ENCODE assay signal across 14 cellular contexts in the genomic region with DNA sequence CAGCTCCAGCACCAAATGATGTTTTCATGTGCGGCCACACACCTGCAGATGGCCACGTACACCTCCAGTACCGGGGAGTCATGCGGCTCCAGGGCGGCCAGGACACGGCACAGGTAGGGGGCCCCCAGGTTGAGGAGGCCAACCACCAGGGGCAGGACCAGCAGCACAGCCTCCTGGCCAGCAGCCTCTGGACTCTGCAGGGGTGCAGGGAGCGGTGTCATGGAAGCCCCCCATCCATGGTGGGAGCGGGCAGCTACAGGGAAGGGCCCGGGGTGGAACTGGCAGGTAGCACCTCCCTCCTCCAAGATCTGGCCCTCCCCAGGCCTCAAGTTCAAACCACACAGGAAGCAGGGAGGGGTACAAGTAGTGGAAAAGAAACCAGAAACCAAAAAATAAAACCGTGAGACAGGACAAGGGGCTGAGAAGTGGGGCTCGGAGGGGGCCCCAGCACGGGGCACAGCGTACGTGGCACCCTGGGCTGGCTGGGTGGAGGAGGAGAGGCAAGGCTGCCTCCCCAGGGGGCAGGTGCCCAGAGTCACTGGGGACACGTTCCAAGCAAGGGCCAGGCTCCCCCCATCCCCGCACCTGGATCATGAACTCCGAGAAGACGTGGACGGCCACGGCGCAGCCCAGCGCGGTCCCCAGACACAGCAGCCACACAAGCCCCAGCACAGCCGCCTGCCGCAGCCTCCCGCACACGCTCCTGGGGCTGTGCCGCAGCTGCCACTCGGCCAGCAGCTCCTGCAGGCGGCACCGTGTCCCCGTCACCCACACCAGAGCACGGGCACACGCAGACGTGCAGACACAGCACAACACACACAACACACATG. TPM values are rescaled to one million over a fixed set of nuclear protein-coding genes. Genes with fewer than 3 reads are reported as not detected.
DNase-seq lines count a peak whose midpoint lies in the region; ATAC-seq and TF ChIP-seq lines count a peak whose summit lies in the region.
"Had no signal": no experiment of that assay in that cellular context is flagged by ENCODE, and none has a peak within 500 bp of the region (broad histone marks: within the 10 kb centered on the region; RNA-seq: fewer than 3 reads in every experiment).

No MANE protein-coding gene starts in this region.

- peak overlapping the region; percentile 81 for H3K4me3 Mint-ChIP-seq in activated naive CD8-positive, alpha-beta T cell treated with anti-CD3 and anti-CD28 coated beads for 36 hours

- H3K4me3 ChIP-seq in OCI-LY3 (ENCODE audit: low read length) (no peak overlapping the region), spleen (peak overlapping the region in 7 of 8 donors; percentile 5 to 53 (median 26))
- H3K4me3 ChIP-seq: thyroid gland had no signal

- H3K36me3 Mint-ChIP-seq in activated naive CD8-positive, alpha-beta T cell treated with anti-CD3 and anti-CD28 coated beads for 36 hours = peaks cover 51% of the 10 kb centered on the region

- peak overlapping the region; percentile 93 for H3K27ac Mint-ChIP-seq in activated naive CD8-positive, alpha-beta T cell treated with anti-CD3 and anti-CD28 coated beads for 36 hours

- no peak for TF ChIP-seq CTCF in OCI-LY3 (IDR thresholded peaks at IDR 0.05; ENCODE audit: low read depth, low read length)
- no peak for TF ChIP-seq CTCF in spleen (IDR thresholded peaks at IDR 0.05 in 8 of 11, conservative IDR thresholded peaks at IDR 0.05 in 3 of 11)

- WGBS in spleen, 5 donors = 19 to 44% (median 38%) methylated on average over 10 to 35 of the region's 35 CpGs

- H3K4me1 ChIP-seq in OCI-LY3 (ENCODE audit: low read length) = peaks cover 37% of the 10 kb centered on the region
- peaks cover 47 to 100% (median 79%) of the 10 kb centered on the region in 6 donors for H3K4me1 ChIP-seq in spleen

- H3K27ac ChIP-seq in OCI-LY3 (ENCODE audit: low read length) (no peak overlapping the region), spleen (peak overlapping the region; percentile 45 to 97 (median 86))
- H3K27ac ChIP-seq: 22Rv1, thyroid gland had no signal

- H3K27me3 Mint-ChIP-seq in activated naive CD8-positive, alpha-beta T cell treated with anti-CD3 and anti-CD28 coated beads for 36 hours = no peaks in the 10 kb centered on the region

- no peak overlapping the region for H3K9ac ChIP-seq in OCI-LY3 (ENCODE audit: low read length)

- peak overlapping the region; percentile 12 for H3K4me2 ChIP-seq in OCI-LY3 (ENCODE audit: low read length)

- peaks cover 8% of the 10 kb centered on the region for H3K79me2 ChIP-seq in OCI-LY3 (ENCODE audit: low read length)

- peaks cover 15% of the 10 kb centered on the region for H4K20me1 ChIP-seq in OCI-LY3 (ENCODE audit: insufficient read depth, low read length)

- H3K9me3 Mint-ChIP-seq in activated naive CD8-positive, alpha-beta T cell treated with anti-CD3 and anti-CD28 coated beads for 36 hours = no peaks in the 10 kb centered on the region

- intact Hi-C loops in spleen (cut with DNase I; ENCODE audit: low total_unique reads) = no loop called here

- peak; percentile 51 to 60 for ATAC-seq in activated CD4-positive, CD25-positive, alpha-beta regulatory T cell treated with anti-CD3 and anti-CD28 coated beads, Interleukin-2, amount 50 U/mL, for 24 hours
- no peak for ATAC-seq in HG03442 (IDR thresholded peaks at IDR 0.05; ENCODE audit: unreplicated experiment)

- H3K36me3 ChIP-seq in OCI-LY3 (replicated peaks; ENCODE audit: low read depth, low read length) (peaks cover 58% of the 10 kb centered on the region), spleen (peaks cover 2 to 100% (median 90%) of the 10 kb centered on the region in 6 donors)
- H3K36me3 ChIP-seq: thyroid gland had no signal

- peaks cover 51% of the 10 kb centered on the region for H3K4me1 Mint-ChIP-seq in activated naive CD8-positive, alpha-beta T cell treated with anti-CD3 and anti-CD28 coated beads for 36 hours

- H3K9me3 ChIP-seq in OCI-LY3 (ENCODE audit: insufficient read depth, low read length) (no peaks in the 10 kb centered on the region), spleen (no peaks in the 10 kb centered on the region)
- H3K9me3 ChIP-seq: thyroid gland had no signal

- H2AFZ ChIP-seq in OCI-LY3 (ENCODE audit: low read depth, low read length) = no peak overlapping the region

- no peaks in the 10 kb centered on the region for H3K27me3 ChIP-seq in OCI-LY3 (ENCODE audit: low read depth, low read length)
- H3K27me3 ChIP-seq in spleen (replicated peaks in 1 of 7) = no peaks in the 10 kb centered on the region
- H3K27me3 ChIP-seq: thyroid gland had no signal

- DNase-seq in activated CD4-positive, CD25-positive, alpha-beta regulatory T cell treated with anti-CD3 and anti-CD28 coated beads, Interleukin-2, amount 50 U/mL, for 72 hours = no peak
- peak; percentile 65 for DNase-seq in activated naive CD8-positive, alpha-beta T cell treated with anti-CD3 and anti-CD28 coated beads for 36 hours
- peak; percentile 89 for DNase-seq in spleen
- DNase-seq in erythroblast (lab: John Stamatoyannopoulos, UW) = no peak
- DNase-seq in NCI-H1417 (lab: John Stamatoyannopoulos, UW) = no peak
- DNase-seq: hippocampal formation, NCI-H2171 treated with DMSO at 0.1 percent for 48 hours, SHP77, thyroid gland had no signal

- TF ChIP-seq POLR2A in spleen (IDR thresholded peaks at IDR 0.05) = no peak
- TF ChIP-seq POLR2A in erythroblast (IDR thresholded peaks at IDR 0.05; ENCODE audit: low read length) = no peak

RNA-seq across cellular contexts. Expression of a gene that starts 7.4 kb away (rescaled TPM):
- total RNA-seq in activated naive CD8-positive, alpha-beta T cell treated with anti-CD3 and anti-CD28 coated beads for 36 hours = 100 to 1,000 TPM; 119 to 125 TPM
- total RNA-seq in spleen = 100 to 1,000 TPM; 169 to 425 (median 354) TPM
- 100 to 1,000 TPM; 132 to 269 (median 252) TPM for polyA plus RNA-seq in spleen

RNA-seq across cellular contexts. Expression of a gene that starts 9.4 kb away (rescaled TPM):
- 100 to 1,000 TPM; 133 to 136 TPM for total RNA-seq in activated naive CD8-positive, alpha-beta T cell treated with anti-CD3 and anti-CD28 coated beads for 36 hours
- 100 to 1,000 TPM; 116 to 222 (median 205) TPM for total RNA-seq in spleen
- 100 to 1,000 TPM; 103 to 191 (median 158) TPM for polyA plus RNA-seq in spleen
- total RNA-seq: myocyte had no signal

RNA-seq across cellular contexts. Expression of a gene that starts 25.0 kb away (rescaled TPM):
- not detected for total RNA-seq in activated naive CD8-positive, alpha-beta T cell treated with anti-CD3 and anti-CD28 coated beads for 36 hours
- 1 to 10 TPM in 2 of 7 donors, under 1 TPM in 2, not detected in 3; 0.19 to 3.0 (median 0.95) TPM for total RNA-seq in spleen
- polyA plus RNA-seq in spleen = under 1 TPM in 2 of 3 donors, not detected in 1; 0.46 TPM
- total RNA-seq: myocyte, thyroid gland had no signal

RNA-seq across cellular contexts. Expression of a gene that starts 47.2 kb away (rescaled TPM):
- total RNA-seq in activated naive CD8-positive, alpha-beta T cell treated with anti-CD3 and anti-CD28 coated beads for 36 hours = 100 to 1,000 TPM; 126 to 127 TPM
- 100 to 1,000 TPM; 107 to 179 (median 137) TPM for total RNA-seq in spleen
- 100 to 1,000 TPM; 152 to 201 (median 170) TPM for polyA plus RNA-seq in spleen

Comparison
In these comparisons a context has a peak if more than half of its experiments do, and no peak if none do; other contexts are left out.
1. DNase-seq: peak in activated naive CD8-positive, alpha-beta T cell treated with anti-CD3 and anti-CD28 coated beads for 36 hours (single experiment) and spleen (single experiment); none in activated CD4-positive, CD25-positive, alpha-beta regulatory T cell treated with anti-CD3 and anti-CD28 coated beads, Interleukin-2, amount 50 U/mL, for 72 hours (single experiment), erythroblast (0 of 2) and NCI-H1417 (0 of 3).